ENCODE assay signal across 8 cellular contexts in the genomic region with DNA sequence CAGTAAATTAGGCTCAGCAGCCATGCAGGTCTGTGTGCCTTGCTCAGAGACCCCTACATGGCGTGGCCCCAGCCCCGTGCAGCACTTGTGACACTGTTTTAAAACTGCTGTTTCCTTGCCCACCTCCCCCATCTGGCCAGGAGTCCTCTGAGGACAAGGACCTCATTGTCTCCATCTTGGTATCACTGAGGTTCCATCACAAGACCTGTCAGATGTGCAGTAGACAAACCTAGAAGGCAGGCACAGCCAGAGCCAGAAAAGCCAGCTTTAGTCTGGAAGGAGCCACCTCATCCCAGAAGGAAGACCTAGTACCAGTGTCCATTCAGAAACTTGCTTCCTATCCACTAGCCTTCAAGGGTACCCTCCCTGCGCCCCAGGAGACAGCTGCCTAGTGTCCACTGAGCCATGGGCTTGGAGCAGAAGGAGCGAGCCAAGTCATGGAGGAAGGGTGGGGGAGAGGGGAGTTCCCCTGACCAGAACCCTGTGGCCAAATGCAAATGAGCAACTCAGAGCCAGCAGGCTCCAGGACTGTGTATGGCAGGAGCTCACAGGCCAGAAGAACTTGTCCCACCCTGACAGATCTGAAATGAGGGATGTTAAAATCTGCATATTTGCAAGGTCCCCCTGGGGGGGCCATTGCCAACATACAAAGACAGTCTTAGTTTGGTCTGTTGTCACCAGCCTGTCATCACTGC.
A peak's percentile ranks its signal among the peaks of the same experiment; 100 is the strongest.
DNase-seq lines count a peak whose midpoint lies in the region; ATAC-seq lines count a peak whose summit lies in the region.
"Had no signal": no experiment of that assay in that cellular context is flagged by ENCODE, and none has a peak within 500 bp of the region (broad histone marks: within the 10 kb centered on the region; RNA-seq: fewer than 3 reads in every experiment).

No MANE protein-coding gene starts in this region.

- DNase-seq in GM19238 (ENCODE audit: insufficient read length, low spot score), result peak; percentile 69
- DNase-seq in caudate nucleus (lab: John Stamatoyannopoulos, UW), result peak in 8 of 61 donors; percentile 10 to 31 (median 18)
- DNase-seq in substantia nigra (lab: John Stamatoyannopoulos, UW), result peak in 10 of 49 donors; percentile 7 to 55 (median 21)
- DNase-seq in NCI-H526 treated with DMSO at 0.1 percent for 48 hours (lab: John Stamatoyannopoulos, UW), result no peak
- no peak for DNase-seq in stimulated activated CD4-positive, alpha-beta T cell treated with anti-CD3 and anti-CD28 coated beads, Interleukin-2, amount 100 ng/mL, for 48 hours
- DNase-seq: natural killer cell had no signal

- peak; percentile 68 for ATAC-seq in HG02938 (IDR thresholded peaks at IDR 0.05; ENCODE audit: unreplicated experiment)
- no peak for ATAC-seq in activated CD4-positive, CD25-positive, alpha-beta regulatory T cell treated with anti-CD3 and anti-CD28 coated beads, Interleukin-2, amount 50 U/mL, for 24 hours

- H3K27ac ChIP-seq in caudate nucleus (ENCODE audit: low read depth, low read length), result peak overlapping the region; percentile 14
- peak overlapping the region; percentile 69 for H3K27ac ChIP-seq in substantia nigra (ENCODE audit: low read depth, low read length, poor library complexity, severe bottlenecking)
